Comparison of ENCODE assay signal across 8 cellular contexts in the genomic region with DNA sequence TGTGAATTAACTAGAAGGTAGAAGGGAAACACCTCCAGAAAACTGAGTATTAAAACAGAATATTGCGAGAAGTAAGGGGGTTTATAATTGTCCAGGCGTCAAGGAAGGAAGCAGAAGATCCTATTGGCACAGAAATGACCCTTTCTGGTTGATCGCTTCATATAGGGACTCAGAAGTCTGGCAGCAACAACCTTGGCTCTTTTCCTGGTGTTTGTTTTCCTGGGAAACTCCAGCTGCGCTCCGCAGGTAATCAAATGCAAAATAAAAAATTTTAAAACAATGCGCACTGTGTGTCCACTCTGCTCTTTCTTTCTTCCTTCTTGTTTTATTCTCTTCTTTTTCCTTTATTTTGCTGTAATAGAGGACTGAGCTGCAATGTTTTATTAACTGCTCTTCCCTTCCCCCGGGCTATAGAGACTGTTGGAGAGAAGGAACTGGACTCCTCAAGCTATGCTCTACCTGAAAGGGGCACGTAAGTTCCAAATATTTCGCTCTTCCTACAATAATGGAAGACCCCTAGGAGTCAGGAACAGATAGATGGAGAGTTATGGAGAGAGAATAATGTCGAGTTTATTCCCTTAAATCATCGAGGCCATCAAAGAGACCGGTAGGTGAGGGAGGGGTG. TPM values are rescaled to one million over a fixed set of nuclear protein-coding genes. Genes with fewer than 3 reads are reported as not detected.
A peak's percentile ranks its signal among the peaks of the same experiment; 100 is the strongest.
DNase-seq lines count a peak whose midpoint lies in the region; ATAC-seq and TF ChIP-seq lines count a peak whose summit lies in the region.

No MANE protein-coding gene starts in this region.

- in situ Hi-C loops in GM13977 (cut with MboI; ENCODE audit: low pct_unique_long_range_greater_than_20kb, low sequenced_read_pairs, unreplicated experiment) = no loop called here

- H3K4me3 Mint-ChIP-seq in activated naive CD4-positive, alpha-beta T cell treated with anti-CD3 and anti-CD28 coated beads, Interleukin-2, amount 10 ng/mL, durations not matched to agents 7 days and 5 days = peak overlapping the region; percentile 70
- peak overlapping the region; percentile 79 for H3K4me3 Mint-ChIP-seq in activated naive CD8-positive, alpha-beta T cell treated with anti-CD3 and anti-CD28 coated beads, Interleukin-2, amount 10 ng/mL, durations not matched to agents 7 days and 5 days
- H3K4me3 Mint-ChIP-seq in type B pancreatic cell = peak overlapping the region; percentile 84

- ATAC-seq in activated naive CD8-positive, alpha-beta T cell treated with anti-CD3 and anti-CD28 coated beads, Interleukin-2, amount 10 ng/mL, durations not matched to agents 7 days and 5 days (ENCODE audit: low read depth) = no peak
- ATAC-seq in GM21723 (IDR thresholded peaks at IDR 0.05; ENCODE audit: unreplicated experiment) = no peak

- H3K27me3 Mint-ChIP-seq in activated naive CD4-positive, alpha-beta T cell treated with anti-CD3 and anti-CD28 coated beads, Interleukin-2, amount 10 ng/mL, durations not matched to agents 7 days and 5 days = peaks cover 50% of the 10 kb centered on the region
- peaks cover 41% of the 10 kb centered on the region for H3K27me3 Mint-ChIP-seq in activated naive CD8-positive, alpha-beta T cell treated with anti-CD3 and anti-CD28 coated beads, Interleukin-2, amount 10 ng/mL, durations not matched to agents 7 days and 5 days
- H3K27me3 Mint-ChIP-seq in type B pancreatic cell = peaks cover 67% of the 10 kb centered on the region

- TF ChIP-seq CTCF in type B pancreatic cell (conservative IDR thresholded peaks at IDR 0.05) (no peak), GM13977 (IDR thresholded peaks at IDR 0.05; ENCODE audit: extremely low read depth, insufficient read depth, missing control alignments) (no peak)

- H3K36me3 Mint-ChIP-seq in activated naive CD4-positive, alpha-beta T cell treated with anti-CD3 and anti-CD28 coated beads, Interleukin-2, amount 10 ng/mL, durations not matched to agents 7 days and 5 days = no peaks in the 10 kb centered on the region
- no peaks in the 10 kb centered on the region for H3K36me3 Mint-ChIP-seq in activated naive CD8-positive, alpha-beta T cell treated with anti-CD3 and anti-CD28 coated beads, Interleukin-2, amount 10 ng/mL, durations not matched to agents 7 days and 5 days
- peaks cover 12% of the 10 kb centered on the region for H3K36me3 Mint-ChIP-seq in type B pancreatic cell

- peaks cover 6% of the 10 kb centered on the region for H3K4me1 Mint-ChIP-seq in activated naive CD4-positive, alpha-beta T cell treated with anti-CD3 and anti-CD28 coated beads, Interleukin-2, amount 10 ng/mL, durations not matched to agents 7 days and 5 days
- peaks cover 4% of the 10 kb centered on the region for H3K4me1 Mint-ChIP-seq in activated naive CD8-positive, alpha-beta T cell treated with anti-CD3 and anti-CD28 coated beads, Interleukin-2, amount 10 ng/mL, durations not matched to agents 7 days and 5 days
- peaks cover 3% of the 10 kb centered on the region for H3K4me1 Mint-ChIP-seq in type B pancreatic cell (ENCODE audit: unreplicated experiment)

- no peaks in the 10 kb centered on the region for H3K9me3 Mint-ChIP-seq in activated naive CD4-positive, alpha-beta T cell treated with anti-CD3 and anti-CD28 coated beads, Interleukin-2, amount 10 ng/mL, durations not matched to agents 7 days and 5 days
- no peaks in the 10 kb centered on the region for H3K9me3 Mint-ChIP-seq in activated naive CD8-positive, alpha-beta T cell treated with anti-CD3 and anti-CD28 coated beads, Interleukin-2, amount 10 ng/mL, durations not matched to agents 7 days and 5 days
- no peaks in the 10 kb centered on the region for H3K9me3 Mint-ChIP-seq in type B pancreatic cell

- CTCF ChIA-PET in activated naive CD4-positive, alpha-beta T cell treated with anti-CD3 and anti-CD28 coated beads, Interleukin-2, amount 10 ng/mL, durations not matched to agents 7 days and 5 days (lab: Charles Lee) = no interaction called here

- no peak for DNase-seq in activated naive CD4-positive, alpha-beta T cell treated with anti-CD3 and anti-CD28 coated beads, Interleukin-2, amount 10 ng/mL, durations not matched to agents 7 days and 5 days
- no peak for DNase-seq in activated naive CD4-positive, alpha-beta T cell (lab: John Stamatoyannopoulos, UW)
- no peak for DNase-seq in activated naive CD8-positive, alpha-beta T cell treated with anti-CD3 and anti-CD28 coated beads, Interleukin-2, amount 10 ng/mL, durations not matched to agents 7 days and 5 days
- peak; percentile 19 for DNase-seq in kidney glomerular epithelial cell (lab: John Stamatoyannopoulos, UW)
- DNase-seq in type B pancreatic cell (ENCODE audit: extremely low spot score, unreplicated experiment) = no peak
- no peak for DNase-seq in GM13977 (ENCODE audit: low spot score)
- DNase-seq in EL = no peak

- H3K27ac Mint-ChIP-seq in activated naive CD4-positive, alpha-beta T cell treated with anti-CD3 and anti-CD28 coated beads, Interleukin-2, amount 10 ng/mL, durations not matched to agents 7 days and 5 days = no peak overlapping the region
- H3K27ac Mint-ChIP-seq in activated naive CD8-positive, alpha-beta T cell treated with anti-CD3 and anti-CD28 coated beads, Interleukin-2, amount 10 ng/mL, durations not matched to agents 7 days and 5 days = no peak overlapping the region
- peak overlapping the region; percentile 1 for H3K27ac Mint-ChIP-seq in type B pancreatic cell

- POLR2A ChIA-PET in activated naive CD8-positive, alpha-beta T cell treated with anti-CD3 and anti-CD28 coated beads, Interleukin-2, amount 10 ng/mL, durations not matched to agents 7 days and 5 days (lab: Charles Lee) = interaction anchor here (1.1 to 2.0 kb wide), 2 partner anchors 25 to 130 kb away, joined by 4 to 6 read pairs; a partner anchor contains a TSS

RNA-seq across cellular contexts. Expression of a gene that starts 0.7 kb away (rescaled TPM):
- under 1 TPM; 0.11 to 0.23 TPM for total RNA-seq in activated naive CD8-positive, alpha-beta T cell treated with anti-CD3 and anti-CD28 coated beads, Interleukin-2, amount 10 ng/mL, durations not matched to agents 7 days and 5 days
- 0.71 and 0.87 TPM in 2 replicates for total RNA-seq in type B pancreatic cell (ENCODE audit: low replicate concordance)

RNA-seq across cellular contexts. Expression of a gene that starts 25.2 kb away (rescaled TPM):
- 10 to 100 TPM; 33.2 to 38.1 TPM for total RNA-seq in activated naive CD8-positive, alpha-beta T cell treated with anti-CD3 and anti-CD28 coated beads, Interleukin-2, amount 10 ng/mL, durations not matched to agents 7 days and 5 days
- total RNA-seq in type B pancreatic cell (ENCODE audit: low replicate concordance) = 36.3 and 65.9 TPM in 2 replicates

RNA-seq across cellular contexts. Expression of a gene that starts 25.4 kb away (rescaled TPM):
- 10 to 100 TPM; 82.1 to 86.8 TPM for total RNA-seq in activated naive CD8-positive, alpha-beta T cell treated with anti-CD3 and anti-CD28 coated beads, Interleukin-2, amount 10 ng/mL, durations not matched to agents 7 days and 5 days
- 25.6 and 36.1 TPM in 2 replicates for total RNA-seq in type B pancreatic cell (ENCODE audit: low replicate concordance)
